ENCODE assay signal across 16 cellular contexts in genomic region chr6:168181776-168182765, GRCh38.
"Had no signal": no experiment of that assay in that cellular context is flagged by ENCODE, and none has a peak within 500 bp of the region (broad histone marks: within the 10 kb centered on the region; RNA-seq: fewer than 3 reads in every experiment).

No MANE protein-coding gene starts in this region.

- H3K27me3 ChIP-seq: adrenal gland, pancreas, tibial nerve had no signal

- H3K36me3 ChIP-seq: adrenal gland, pancreas, tibial nerve had no signal

- H3K4me3 ChIP-seq: adrenal gland, coronary artery, pancreas, tibial nerve had no signal

- H3K4me1 ChIP-seq: adrenal gland, pancreas, tibial nerve had no signal

- ATAC-seq: pancreas; stimulated activated memory B cell treated with anti-CD40 and anti-IgM and Interleukin-4, amounts not matched to agents 10 μg/mL and 1 μg/mL and 100 μg/mL, for 72 hours; T-cell had no signal

- H3K9me3 ChIP-seq: adrenal gland, pancreas, SK-N-SH, tibial nerve had no signal

- H3K27ac ChIP-seq: adrenal gland, coronary artery, pancreas, tibial nerve had no signal

- DNase-seq: activated CD4-positive, CD25-positive, alpha-beta regulatory T cell treated with anti-CD3 and anti-CD28 coated beads, Interleukin-2, amount 50 U/mL, for 72 hours; activated T-cell treated with anti-CD3 and anti-CD28 coated beads, Interleukin-2, amount 50 U/mL, for 24 hours; caudate nucleus; effector CD4-positive, alpha-beta T cell; foreskin fibroblast; hypothalamus; midbrain; pancreas; SK-N-SH; stimulated activated CD4-positive, alpha-beta T cell treated with anti-CD3 and anti-CD28 coated beads, Interleukin-2, amount 100 ng/mL, for 48 hours; T-cell; T-helper 9 cell had no signal

- H3K9ac ChIP-seq: SK-N-SH had no signal
